ENCODE assay signal across 1 cellular context in genomic region chr10:116817178-116817577, GRCh38.
TF ChIP-seq lines count a peak whose summit lies in the region.

No MANE protein-coding gene starts in this region.

TF ChIP-seq in WTC11, 78 proteins besides CTCF, POLR2A, EP300 and RAD21 (continued from another document):
- TF ChIP-seq ARID4B (CRISPR knock-in tag; IDR thresholded peaks at IDR 0.05; ENCODE audit: borderline replicate concordance) (no peak), ZNF512 (CRISPR knock-in tag; IDR thresholded peaks at IDR 0.05; ENCODE audit: borderline replicate concordance) (no peak), KAT7 (CRISPR knock-in tag; IDR thresholded peaks at IDR 0.05; ENCODE audit: borderline replicate concordance) (no peak), ZNF396 (CRISPR knock-in tag; IDR thresholded peaks at IDR 0.05; ENCODE audit: borderline replicate concordance) (no peak), NR1H2 (CRISPR knock-in tag; IDR thresholded peaks at IDR 0.05) (no peak), MAX (CRISPR knock-in tag; IDR thresholded peaks at IDR 0.05) (no peak), ATF6 (CRISPR knock-in tag; IDR thresholded peaks at IDR 0.05) (no peak), NFE2L1 (CRISPR knock-in tag; IDR thresholded peaks at IDR 0.05) (no peak), GRHL2 (CRISPR knock-in tag; IDR thresholded peaks at IDR 0.05; ENCODE audit: insufficient replicate concordance, severe bottlenecking) (no peak), ZNF532 (CRISPR knock-in tag; IDR thresholded peaks at IDR 0.05; ENCODE audit: borderline replicate concordance) (no peak), MXD4 (CRISPR knock-in tag; IDR thresholded peaks at IDR 0.05; ENCODE audit: borderline replicate concordance) (no peak), PREB (CRISPR knock-in tag; IDR thresholded peaks at IDR 0.05; ENCODE audit: borderline replicate concordance) (no peak)
TF ChIP-seq in WTC11: peak in this region for 0.
